Comparison of ENCODE assay signal across 23 cellular contexts in the genomic region with DNA sequence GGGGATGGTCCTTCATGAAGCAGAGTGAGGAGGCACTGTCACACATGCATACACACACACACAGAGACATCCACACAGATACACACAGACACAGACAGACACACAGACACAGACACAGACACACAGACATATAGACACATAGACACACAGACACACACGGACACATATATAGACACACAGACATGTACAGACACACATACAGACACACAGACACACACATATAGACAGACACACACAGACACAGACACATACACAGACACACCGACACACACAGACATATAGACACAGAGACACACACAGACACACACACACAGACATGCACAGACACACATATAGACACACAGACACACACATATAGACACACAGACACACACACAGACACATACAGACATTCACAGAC.
"Had no signal": no experiment of that assay in that cellular context is flagged by ENCODE, and none has a peak within 500 bp of the region (broad histone marks: within the 10 kb centered on the region; RNA-seq: fewer than 3 reads in every experiment).

No MANE protein-coding gene starts in this region.

- DNase-seq: Kasumi-1, MM.1S, NCI-H1092 treated with DMSO at 0.1 percent for 48 hours, NCI-H1436, NCI-H187, NCI-H2029, NCI-H2081 treated with DMSO at 0.1 percent for 48 hours, NCI-H2171, NCI-H226, NCI-H446, NCI-H510A, NCI-H524 treated with DMSO at 0.1 percent for 48 hours, NCI-H69, NCI-H774, Right ventricle myocardium superior, RPMI8226, SIG-M5 had no signal

- H3K4me1 Mint-ChIP-seq: IgD-negative memory B cell had no signal

- H3K4me3 Mint-ChIP-seq: IgD-negative memory B cell had no signal

- H3K27me3 ChIP-seq: SJSA1 had no signal

- H3K9ac ChIP-seq: KMS-11 had no signal

- ATAC-seq: K562 had no signal

- H3K4me1 ChIP-seq: SJSA1 had no signal

- H3K4me3 ChIP-seq: K562, SJSA1, SK-N-MC had no signal

- H3K27ac ChIP-seq: KMS-11, SJSA1, SK-N-MC had no signal

- H3K27me3 Mint-ChIP-seq: IgD-negative memory B cell had no signal

- H3K36me3 Mint-ChIP-seq: IgD-negative memory B cell had no signal

- H3K27ac Mint-ChIP-seq: IgD-negative memory B cell had no signal

- FAIRE-seq: RCC 7860 had no signal

- H3K9me3 Mint-ChIP-seq: IgD-negative memory B cell had no signal

- H3K9me3 ChIP-seq: SJSA1 had no signal

- H3K4me2 ChIP-seq: KMS-11 had no signal

- H3K36me3 ChIP-seq: SJSA1 had no signal
